ENCODE assay signal across 1 cellular context in the genomic region with DNA sequence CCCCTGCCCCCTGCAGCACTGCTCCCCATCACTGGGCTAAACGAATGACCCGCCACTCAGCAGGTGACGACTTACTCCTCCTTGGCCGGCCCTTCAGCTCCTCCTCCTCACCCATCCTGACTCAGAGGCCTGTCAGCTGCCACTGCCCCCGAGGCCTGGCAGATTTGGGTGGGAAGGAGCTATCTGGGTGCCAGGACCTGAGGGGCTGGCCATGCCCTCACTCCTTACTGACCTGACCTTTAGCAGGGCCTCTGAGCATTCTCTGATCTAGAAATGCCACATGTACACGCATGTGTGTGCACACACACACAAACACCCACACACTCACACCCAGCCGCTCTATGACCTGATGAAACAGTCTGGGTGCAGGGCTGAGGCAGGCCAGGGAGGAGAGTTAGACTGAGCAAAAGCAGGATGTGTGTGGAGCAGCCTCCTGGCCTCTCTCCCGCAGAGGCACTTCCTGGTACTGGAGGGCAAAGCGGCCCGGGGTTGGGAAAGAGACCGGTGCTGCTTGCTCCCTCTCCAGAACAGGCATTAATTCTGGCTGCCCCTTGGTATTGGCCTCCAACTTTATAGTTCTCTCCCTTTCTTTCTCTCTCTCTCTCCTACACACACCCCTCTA.
A peak's percentile ranks its signal among the peaks of the same experiment; 100 is the strongest.
TF ChIP-seq lines count a peak whose summit lies in the region.

No MANE protein-coding gene starts in this region.

TF ChIP-seq in HepG2, 621 proteins besides CTCF, POLR2A, EP300 and RAD21 (continued from another document and continues in another):
- TF ChIP-seq, protein P1, sequence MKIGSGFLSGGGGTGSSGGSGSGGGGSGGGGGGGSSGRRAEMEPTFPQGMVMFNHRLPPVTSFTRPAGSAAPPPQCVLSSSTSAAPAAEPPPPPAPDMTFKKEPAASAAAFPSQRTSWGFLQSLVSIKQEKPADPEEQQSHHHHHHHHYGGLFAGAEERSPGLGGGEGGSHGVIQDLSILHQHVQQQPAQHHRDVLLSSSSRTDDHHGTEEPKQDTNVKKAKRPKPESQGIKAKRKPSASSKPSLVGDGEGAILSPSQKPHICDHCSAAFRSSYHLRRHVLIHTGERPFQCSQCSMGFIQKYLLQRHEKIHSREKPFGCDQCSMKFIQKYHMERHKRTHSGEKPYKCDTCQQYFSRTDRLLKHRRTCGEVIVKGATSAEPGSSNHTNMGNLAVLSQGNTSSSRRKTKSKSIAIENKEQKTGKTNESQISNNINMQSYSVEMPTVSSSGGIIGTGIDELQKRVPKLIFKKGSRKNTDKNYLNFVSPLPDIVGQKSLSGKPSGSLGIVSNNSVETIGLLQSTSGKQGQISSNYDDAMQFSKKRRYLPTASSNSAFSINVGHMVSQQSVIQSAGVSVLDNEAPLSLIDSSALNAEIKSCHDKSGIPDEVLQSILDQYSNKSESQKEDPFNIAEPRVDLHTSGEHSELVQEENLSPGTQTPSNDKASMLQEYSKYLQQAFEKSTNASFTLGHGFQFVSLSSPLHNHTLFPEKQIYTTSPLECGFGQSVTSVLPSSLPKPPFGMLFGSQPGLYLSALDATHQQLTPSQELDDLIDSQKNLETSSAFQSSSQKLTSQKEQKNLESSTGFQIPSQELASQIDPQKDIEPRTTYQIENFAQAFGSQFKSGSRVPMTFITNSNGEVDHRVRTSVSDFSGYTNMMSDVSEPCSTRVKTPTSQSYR (CRISPR knock-in tag; IDR thresholded peaks at IDR 0.05; ENCODE audit: borderline replicate concordance), result no peak
- 0 out of 2 replicates have a peak, but pooled peaks have one; percentile 20 for TF ChIP-seq MIXL1 (CRISPR knock-in tag; IDR thresholded peaks at IDR 0.05)
- TF ChIP-seq SNRNP70 (IDR thresholded peaks at IDR 0.05; ENCODE audit: low read depth, low read length), result no peak
- no peak for TF ChIP-seq NAIF1 (CRISPR knock-in tag; IDR thresholded peaks at IDR 0.05; ENCODE audit: borderline replicate concordance)
- TF ChIP-seq, protein P2, sequence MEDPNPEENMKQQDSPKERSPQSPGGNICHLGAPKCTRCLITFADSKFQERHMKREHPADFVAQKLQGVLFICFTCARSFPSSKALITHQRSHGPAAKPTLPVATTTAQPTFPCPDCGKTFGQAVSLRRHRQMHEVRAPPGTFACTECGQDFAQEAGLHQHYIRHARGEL (CRISPR knock-in tag; IDR thresholded peaks at IDR 0.05), result no peak
- no peak for TF ChIP-seq HOXA7 (CRISPR knock-in tag; IDR thresholded peaks at IDR 0.05)
- no peak; the same call in 1 of the 2 replicates for TF ChIP-seq ZNF232 (CRISPR knock-in tag; IDR thresholded peaks at IDR 0.05; ENCODE audit: borderline replicate concordance)
- TF ChIP-seq ZNF30 (CRISPR knock-in tag; IDR thresholded peaks at IDR 0.05), result no peak
- no peak for TF ChIP-seq ZNF230 (CRISPR knock-in tag; IDR thresholded peaks at IDR 0.05)
- no peak; the same call in 1 of the 2 replicates for TF ChIP-seq IKZF5 (CRISPR knock-in tag; IDR thresholded peaks at IDR 0.05)
- no peak for TF ChIP-seq SIN3B (IDR thresholded peaks at IDR 0.05; ENCODE audit: low read length)
- peak; percentile 51; the same call in 1 of the 2 replicates for TF ChIP-seq TFAP4 (IDR thresholded peaks at IDR 0.05; ENCODE audit: borderline replicate concordance, low read depth)
- no peak for TF ChIP-seq MED8 (CRISPR knock-in tag; IDR thresholded peaks at IDR 0.05; ENCODE audit: insufficient replicate concordance)
- no peak for TF ChIP-seq AFF4 (CRISPR knock-in tag; IDR thresholded peaks at IDR 0.05)
- TF ChIP-seq ZNF768 (CRISPR knock-in tag; IDR thresholded peaks at IDR 0.05), result no peak; the same call in 1 of the 2 replicates
- TF ChIP-seq, protein P3, sequence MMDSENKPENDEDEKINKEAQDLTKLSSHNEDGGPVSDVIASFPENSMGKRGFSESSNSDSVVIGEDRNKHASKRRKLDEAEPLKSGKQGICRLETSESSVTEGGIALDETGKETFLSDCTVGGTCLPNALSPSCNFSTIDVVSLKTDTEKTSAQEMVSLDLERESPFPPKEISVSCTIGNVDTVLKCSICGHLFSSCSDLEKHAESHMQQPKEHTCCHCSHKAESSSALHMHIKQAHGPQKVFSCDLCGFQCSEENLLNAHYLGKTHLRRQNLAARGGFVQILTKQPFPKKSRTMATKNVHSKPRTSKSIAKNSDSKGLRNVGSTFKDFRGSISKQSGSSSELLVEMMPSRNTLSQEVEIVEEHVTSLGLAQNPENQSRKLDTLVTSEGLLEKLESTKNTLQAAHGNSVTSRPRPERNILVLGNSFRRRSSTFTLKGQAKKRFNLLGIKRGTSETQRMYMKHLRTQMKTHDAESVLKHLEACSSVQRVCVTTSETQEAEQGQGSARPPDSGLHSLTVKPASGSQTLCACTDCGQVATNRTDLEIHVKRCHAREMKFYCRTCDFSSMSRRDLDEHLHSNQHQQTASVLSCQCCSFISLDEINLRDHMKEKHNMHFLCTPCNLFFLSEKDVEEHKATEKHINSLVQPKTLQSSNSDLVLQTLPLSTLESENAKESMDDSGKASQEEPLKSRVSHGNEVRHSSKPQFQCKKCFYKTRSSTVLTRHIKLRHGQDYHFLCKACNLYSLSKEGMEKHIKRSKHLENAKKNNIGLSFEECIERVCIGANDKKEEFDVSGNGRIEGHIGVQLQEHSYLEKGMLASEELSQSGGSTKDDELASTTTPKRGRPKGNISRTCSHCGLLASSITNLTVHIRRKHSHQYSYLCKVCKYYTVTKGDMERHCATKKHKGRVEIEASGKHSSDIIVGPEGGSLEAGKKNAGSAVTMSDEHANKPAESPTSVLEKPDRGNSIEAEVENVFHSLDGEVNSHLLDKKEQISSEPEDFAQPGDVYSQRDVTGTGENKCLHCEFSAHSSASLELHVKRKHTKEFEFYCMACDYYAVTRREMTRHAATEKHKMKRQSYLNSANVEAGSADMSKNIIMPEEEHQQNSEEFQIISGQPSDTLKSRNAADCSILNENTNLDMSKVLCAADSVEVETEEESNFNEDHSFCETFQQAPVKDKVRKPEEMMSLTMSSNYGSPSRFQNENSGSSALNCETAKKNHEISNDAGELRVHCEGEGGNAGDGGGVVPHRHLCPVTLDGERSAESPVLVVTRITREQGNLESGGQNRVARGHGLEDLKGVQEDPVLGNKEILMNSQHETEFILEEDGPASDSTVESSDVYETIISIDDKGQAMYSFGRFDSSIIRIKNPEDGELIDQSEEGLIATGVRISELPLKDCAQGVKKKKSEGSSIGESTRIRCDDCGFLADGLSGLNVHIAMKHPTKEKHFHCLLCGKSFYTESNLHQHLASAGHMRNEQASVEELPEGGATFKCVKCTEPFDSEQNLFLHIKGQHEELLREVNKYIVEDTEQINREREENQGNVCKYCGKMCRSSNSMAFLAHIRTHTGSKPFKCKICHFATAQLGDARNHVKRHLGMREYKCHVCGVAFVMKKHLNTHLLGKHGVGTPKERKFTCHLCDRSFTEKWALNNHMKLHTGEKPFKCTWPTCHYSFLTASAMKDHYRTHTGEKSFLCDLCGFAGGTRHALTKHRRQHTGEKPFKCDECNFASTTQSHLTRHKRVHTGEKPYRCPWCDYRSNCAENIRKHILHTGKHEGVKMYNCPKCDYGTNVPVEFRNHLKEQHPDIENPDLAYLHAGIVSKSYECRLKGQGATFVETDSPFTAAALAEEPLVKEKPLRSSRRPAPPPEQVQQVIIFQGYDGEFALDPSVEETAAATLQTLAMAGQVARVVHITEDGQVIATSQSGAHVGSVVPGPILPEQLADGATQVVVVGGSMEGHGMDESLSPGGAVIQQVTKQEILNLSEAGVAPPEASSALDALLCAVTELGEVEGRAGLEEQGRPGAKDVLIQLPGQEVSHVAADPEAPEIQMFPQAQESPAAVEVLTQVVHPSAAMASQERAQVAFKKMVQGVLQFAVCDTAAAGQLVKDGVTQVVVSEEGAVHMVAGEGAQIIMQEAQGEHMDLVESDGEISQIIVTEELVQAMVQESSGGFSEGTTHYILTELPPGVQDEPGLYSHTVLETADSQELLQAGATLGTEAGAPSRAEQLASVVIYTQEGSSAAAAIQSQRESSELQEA (CRISPR knock-in tag; IDR thresholded peaks at IDR 0.05; ENCODE audit: not compliant biosample characterization), result no peak
- no peak for TF ChIP-seq ZNF672 (CRISPR knock-in tag; IDR thresholded peaks at IDR 0.05)
- TF ChIP-seq ZNF782 (CRISPR knock-in tag; IDR thresholded peaks at IDR 0.05; ENCODE audit: borderline replicate concordance), result no peak
- peak; percentile 79 for TF ChIP-seq FOSL2 (CRISPR knock-in tag; IDR thresholded peaks at IDR 0.05)
- 0 out of 2 replicates have a peak, but pooled peaks have one; percentile 8 for TF ChIP-seq ZNF138 (CRISPR knock-in tag; IDR thresholded peaks at IDR 0.05; ENCODE audit: low read depth)
- peak; percentile 39; the same call in 1 of the 2 replicates for TF ChIP-seq CAMTA2 (CRISPR knock-in tag; IDR thresholded peaks at IDR 0.05; ENCODE audit: borderline replicate concordance)
- TF ChIP-seq, protein P4, sequence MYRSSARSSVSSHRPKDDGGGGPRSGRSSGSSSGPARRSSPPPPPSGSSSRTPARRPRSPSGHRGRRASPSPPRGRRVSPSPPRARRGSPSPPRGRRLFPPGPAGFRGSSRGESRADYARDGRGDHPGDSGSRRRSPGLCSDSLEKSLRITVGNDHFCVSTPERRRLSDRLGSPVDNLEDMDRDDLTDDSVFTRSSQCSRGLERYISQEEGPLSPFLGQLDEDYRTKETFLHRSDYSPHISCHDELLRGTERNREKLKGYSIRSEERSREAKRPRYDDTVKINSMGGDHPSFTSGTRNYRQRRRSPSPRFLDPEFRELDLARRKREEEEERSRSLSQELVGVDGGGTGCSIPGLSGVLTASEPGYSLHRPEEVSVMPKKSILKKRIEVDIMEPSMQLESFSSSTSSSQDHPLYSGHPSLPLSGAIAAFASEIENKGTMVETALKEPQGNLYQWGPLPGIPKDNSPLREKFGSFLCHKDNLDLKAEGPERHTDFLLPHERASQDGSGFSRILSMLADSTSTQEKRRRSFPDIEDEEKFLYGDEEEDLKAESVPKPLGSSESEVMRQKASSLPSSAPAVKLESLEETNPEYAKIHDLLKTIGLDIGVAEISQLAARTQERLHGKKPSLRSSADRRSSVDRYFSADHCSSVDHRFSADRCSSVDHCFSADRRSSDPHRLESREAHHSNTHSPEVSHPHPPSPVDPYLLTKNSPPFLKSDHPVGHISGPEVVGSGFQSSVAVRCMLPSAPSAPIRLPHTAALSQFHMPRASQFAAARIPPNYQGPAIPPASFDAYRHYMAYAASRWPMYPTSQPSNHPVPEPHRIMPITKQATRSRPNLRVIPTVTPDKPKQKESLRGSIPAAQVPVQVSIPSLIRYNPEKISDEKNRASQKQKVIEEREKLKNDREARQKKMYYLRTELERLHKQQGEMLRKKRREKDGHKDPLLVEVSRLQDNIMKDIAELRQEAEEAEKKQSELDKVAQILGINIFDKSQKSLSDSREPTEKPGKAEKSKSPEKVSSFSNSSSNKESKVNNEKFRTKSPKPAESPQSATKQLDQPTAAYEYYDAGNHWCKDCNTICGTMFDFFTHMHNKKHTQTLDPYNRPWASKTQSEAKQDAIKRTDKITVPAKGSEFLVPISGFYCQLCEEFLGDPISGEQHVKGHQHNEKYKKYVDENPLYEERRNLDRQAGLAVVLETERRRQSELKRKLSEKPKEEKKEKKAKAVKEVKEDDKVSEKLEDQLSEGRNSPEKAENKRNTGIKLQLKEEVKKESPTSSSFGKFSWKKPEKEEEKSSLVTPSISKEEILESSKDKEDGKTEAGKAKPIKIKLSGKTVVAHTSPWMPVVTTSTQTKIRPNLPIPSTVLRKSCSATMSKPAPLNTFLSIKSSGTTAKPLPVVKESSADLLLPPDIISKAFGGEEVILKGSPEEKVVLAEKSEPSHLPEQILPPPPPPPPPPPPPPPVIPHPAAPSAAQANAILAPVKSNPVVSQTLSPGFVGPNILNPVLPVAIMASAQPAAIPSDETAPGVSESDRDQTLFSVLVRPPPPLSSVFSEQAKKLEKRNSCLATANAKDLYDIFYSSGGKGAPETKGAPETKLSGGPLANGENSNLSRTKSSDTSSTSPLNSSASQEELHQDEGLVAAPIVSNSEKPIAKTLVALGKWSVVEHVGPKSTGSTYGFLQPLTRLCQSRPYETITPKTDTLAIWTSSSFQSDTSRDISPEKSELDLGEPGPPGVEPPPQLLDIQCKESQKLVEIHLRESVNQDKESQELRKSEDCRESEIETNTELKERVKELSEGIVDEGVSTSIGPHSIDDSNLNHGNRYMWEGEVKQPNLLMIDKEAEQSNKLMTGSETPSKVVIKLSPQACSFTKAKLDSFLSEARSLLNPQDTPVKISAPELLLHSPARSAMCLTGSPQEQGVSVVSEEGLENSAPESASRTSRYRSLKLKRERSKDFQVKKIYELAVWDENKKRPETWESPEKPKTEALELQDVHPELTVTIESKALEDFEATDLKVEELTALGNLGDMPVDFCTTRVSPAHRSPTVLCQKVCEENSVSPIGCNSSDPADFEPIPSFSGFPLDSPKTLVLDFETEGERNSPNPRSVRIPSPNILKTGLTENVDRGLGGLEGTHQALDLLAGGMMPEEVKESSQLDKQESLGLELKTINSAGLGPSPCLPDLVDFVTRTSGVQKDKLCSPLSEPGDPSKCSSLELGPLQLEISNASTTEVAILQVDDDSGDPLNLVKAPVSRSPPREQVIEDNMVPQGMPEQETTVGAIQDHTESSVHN (CRISPR knock-in tag; IDR thresholded peaks at IDR 0.05), result no peak
